In the genomic region with DNA sequence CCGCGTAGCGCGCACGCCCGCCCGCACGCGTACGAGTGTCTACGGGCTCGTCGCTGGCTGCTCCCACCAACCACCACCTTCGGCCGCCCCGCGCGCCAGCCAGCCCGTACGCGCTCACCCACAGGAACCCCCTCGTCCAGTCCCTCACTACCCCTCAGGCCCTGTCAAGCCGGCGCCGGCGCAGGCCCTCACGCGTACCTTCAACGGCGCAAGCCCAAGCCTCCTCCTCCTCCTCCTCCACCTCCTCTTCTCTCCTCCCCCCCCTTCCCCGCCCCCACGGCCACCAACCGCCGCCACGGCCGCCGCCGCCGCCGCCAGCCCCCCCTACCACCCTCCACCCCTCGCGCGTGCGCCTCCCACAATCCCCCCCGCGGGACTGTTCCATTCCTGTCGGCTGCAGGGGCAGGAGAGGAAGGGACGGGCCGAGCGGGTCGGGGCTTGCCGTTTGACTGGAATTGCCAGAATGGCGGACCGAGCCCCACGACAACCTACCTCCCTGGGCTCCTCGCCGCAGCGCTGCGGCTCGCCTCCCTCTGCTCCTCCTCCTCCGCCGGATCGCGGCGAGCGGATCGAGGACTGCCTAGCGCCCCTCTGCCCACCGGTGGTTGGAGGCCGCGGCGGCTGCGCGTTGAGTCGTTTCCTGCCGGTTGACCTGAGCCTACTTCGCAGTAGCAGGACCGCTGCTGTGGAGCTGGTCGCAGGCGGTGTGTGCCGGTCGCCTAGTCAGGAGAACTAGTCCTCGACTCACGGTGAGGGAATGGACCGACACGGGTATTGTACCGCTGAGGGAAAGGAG, we compare ENCODE assay signal across 8 cellular contexts. TPM values are rescaled to one million over a fixed set of nuclear protein-coding genes. Genes with fewer than 3 reads are reported as not detected.
DNase-seq lines count a peak whose midpoint lies in the region; ATAC-seq and TF ChIP-seq lines count a peak whose summit lies in the region.

A gene with protein sequence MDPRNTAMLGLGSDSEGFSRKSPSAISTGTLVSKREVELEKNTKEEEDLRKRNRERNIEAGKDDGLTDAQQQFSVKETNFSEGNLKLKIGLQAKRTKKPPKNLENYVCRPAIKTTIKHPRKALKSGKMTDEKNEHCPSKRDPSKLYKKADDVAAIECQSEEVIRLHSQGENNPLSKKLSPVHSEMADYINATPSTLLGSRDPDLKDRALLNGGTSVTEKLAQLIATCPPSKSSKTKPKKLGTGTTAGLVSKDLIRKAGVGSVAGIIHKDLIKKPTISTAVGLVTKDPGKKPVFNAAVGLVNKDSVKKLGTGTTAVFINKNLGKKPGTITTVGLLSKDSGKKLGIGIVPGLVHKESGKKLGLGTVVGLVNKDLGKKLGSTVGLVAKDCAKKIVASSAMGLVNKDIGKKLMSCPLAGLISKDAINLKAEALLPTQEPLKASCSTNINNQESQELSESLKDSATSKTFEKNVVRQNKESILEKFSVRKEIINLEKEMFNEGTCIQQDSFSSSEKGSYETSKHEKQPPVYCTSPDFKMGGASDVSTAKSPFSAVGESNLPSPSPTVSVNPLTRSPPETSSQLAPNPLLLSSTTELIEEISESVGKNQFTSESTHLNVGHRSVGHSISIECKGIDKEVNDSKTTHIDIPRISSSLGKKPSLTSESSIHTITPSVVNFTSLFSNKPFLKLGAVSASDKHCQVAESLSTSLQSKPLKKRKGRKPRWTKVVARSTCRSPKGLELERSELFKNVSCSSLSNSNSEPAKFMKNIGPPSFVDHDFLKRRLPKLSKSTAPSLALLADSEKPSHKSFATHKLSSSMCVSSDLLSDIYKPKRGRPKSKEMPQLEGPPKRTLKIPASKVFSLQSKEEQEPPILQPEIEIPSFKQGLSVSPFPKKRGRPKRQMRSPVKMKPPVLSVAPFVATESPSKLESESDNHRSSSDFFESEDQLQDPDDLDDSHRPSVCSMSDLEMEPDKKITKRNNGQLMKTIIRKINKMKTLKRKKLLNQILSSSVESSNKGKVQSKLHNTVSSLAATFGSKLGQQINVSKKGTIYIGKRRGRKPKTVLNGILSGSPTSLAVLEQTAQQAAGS (N-terminal part only) (minus strand): TSS at position 223 of the 796 bp plus-strand sequence. CDS start 41,284 bp downstream, outside the sequence.

- H3K27me3 Mint-ChIP-seq in T-cell = no peaks in the 10 kb centered on the region

- H3K36me3 ChIP-seq in transverse colon = no peaks in the 10 kb centered on the region

- H3K36me3 Mint-ChIP-seq in T-cell = peaks cover 7% of the 10 kb centered on the region

- H3K4me1 Mint-ChIP-seq in T-cell = peaks cover 54 to 58% (median 58%) of the 10 kb centered on the region in 3 donors

- POLR2A ChIA-PET in T-cell (lab: Charles Lee) = interaction anchor here (0.6 to 0.7 kb wide), 2 partner anchors 38 to 1401 kb away, joined by 4 to 6 read pairs; no protein-coding TSS in a partner anchor

- TF ChIP-seq POLR2A in transverse colon (IDR thresholded peaks at IDR 0.05) = peak; percentile 97

- no peaks in the 10 kb centered on the region for H3K27me3 ChIP-seq in transverse colon

- CTCF ChIA-PET in T-cell (lab: Charles Lee) = interaction anchor here in 1 of 2 donors (0.6 kb wide), 2 partner anchors 29 to 45 kb away, joined by 3 read pairs; no protein-coding TSS in a partner anchor

- H3K27ac Mint-ChIP-seq in T-cell = peak within 1 kb of the TSS; percentile 99

- no peak for TF ChIP-seq EP300 in transverse colon (IDR thresholded peaks at IDR 0.05; ENCODE audit: low read depth)

- no peak for TF ChIP-seq CTCF in GM12875 (IDR thresholded peaks at IDR 0.05; ENCODE audit: borderline replicate concordance, insufficient read depth, low read depth, low read length)
- TF ChIP-seq CTCF in transverse colon (IDR thresholded peaks at IDR 0.05) = peak in 2 of 5 experiments; percentile 33 to 60

- H3K4me1 ChIP-seq in transverse colon = peaks cover 14 to 49% (median 34%) of the 10 kb centered on the region in 4 donors

- peak within 1 kb of the TSS; percentile 94 for H3K27ac ChIP-seq in adipose tissue (ENCODE audit: low read depth, low read length)
- peak within 1 kb of the TSS; percentile 94 to 99 (median 96) for H3K27ac ChIP-seq in transverse colon

- ATAC-seq in HG02840 (IDR thresholded peaks at IDR 0.05; ENCODE audit: low FRiP score, unreplicated experiment) (peak; percentile 70), T-cell (replicated peaks in 1 of 4) (peak; percentile 79 to 85 (median 82))

- 0 to 1% (median 1%) methylated on average over 60 to 86 of the region's 87 CpGs for WGBS in adipose tissue, 3 donors
- 1% methylated on average over 53 of the region's 87 CpGs; no CpG with 5 or more reads in 1 of the 2 donors for WGBS in transverse colon (ENCODE audit: low coverage in 1 of 2), 2 donors

- no peaks in the 10 kb centered on the region for H3K9me3 ChIP-seq in transverse colon

- intact Hi-C loops in cardiac septum (cut with DNase I) = loop anchor here (2.0 kb wide), 1 partner anchor 238 kb away; no protein-coding TSS in a partner anchor
- intact Hi-C loops in transverse colon (cut with DNase I; ENCODE audit: low total_unique reads) = no loop called here

- H3K9me3 Mint-ChIP-seq in T-cell = no peaks in the 10 kb centered on the region

- H3K4me3 ChIP-seq in GM12875 (ENCODE audit: low read depth, low read length) = peak within 1 kb of the TSS; percentile 99
- H3K4me3 ChIP-seq in transverse colon = peak within 1 kb of the TSS; percentile 67 to 86 (median 74)

- peak within 1 kb of the TSS; percentile 98 to 99 (median 99) for H3K4me3 Mint-ChIP-seq in T-cell

- in situ Hi-C loops in transverse colon (cut with MboI; ENCODE audit: low pct_ligation_motif_present in 1 of 4, low pct_unique_long_range_greater_than_20kb in 1 of 4, low sequenced_read_pairs in 3 of 4) = no loop called here

- DNase-seq in NCI-H146 (lab: John Stamatoyannopoulos, UW) (peak; percentile 96), T-cell (peak; percentile 79 to 96 (median 89)), cardiac septum (ENCODE audit: low spot score) (peak; percentile 98), pons (ENCODE audit: low spot score) (peak; percentile 90), transverse colon (peak; percentile 95)

RNA-seq across cellular contexts. Expression of the gene that starts here (rescaled TPM):
- total RNA-seq in T-cell = 100 to 1,000 TPM in 1 of 5 donors, 10 to 100 TPM in 4; 78.0 to 105 (median 81.1) TPM
- 10 to 100 TPM in 2 of 3 donors, 1 to 10 TPM in 1; 5.6 to 13.6 (median 12.0) TPM for polyA plus RNA-seq in adipose tissue
- 55.4 TPM for total RNA-seq in cardiac septum
- 100 to 1,000 TPM in 2 of 4 donors, 10 to 100 TPM in 2; 47.4 to 206 (median 89.1) TPM for total RNA-seq in transverse colon

Comparison
In these comparisons a context has a peak if more than half of its experiments do, and no peak if none do; other contexts are left out.
1. Peak in every context shown above with its lines: DNase-seq, ATAC-seq, H3K4me3 ChIP-seq and H3K27ac ChIP-seq.